Comparison of ENCODE assay signal across 11 cellular contexts in the genomic region with DNA sequence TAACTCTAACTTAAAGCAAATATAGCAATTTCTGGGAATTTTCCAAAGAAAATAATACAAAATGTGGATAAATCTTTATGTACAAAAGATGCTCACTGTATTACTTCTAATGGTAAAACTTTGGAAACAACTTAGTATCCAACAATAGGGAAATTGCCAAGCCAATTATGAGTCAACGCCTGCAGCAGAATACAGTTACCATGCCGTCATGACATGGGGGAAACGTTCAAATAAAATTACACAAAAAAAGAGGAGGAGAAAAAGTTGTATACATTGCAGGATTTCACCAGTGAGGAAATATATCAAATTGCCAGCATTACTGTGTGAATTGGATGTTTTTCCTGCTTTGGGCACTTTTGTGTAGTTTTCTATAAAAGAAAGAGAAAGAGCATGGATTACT.
DNase-seq lines count a peak whose midpoint lies in the region; ATAC-seq, FAIRE-seq and TF ChIP-seq lines count a peak whose summit lies in the region.
"Had no signal": no experiment of that assay in that cellular context is flagged by ENCODE, and none has a peak within 500 bp of the region (broad histone marks: within the 10 kb centered on the region; RNA-seq: fewer than 3 reads in every experiment).

No MANE protein-coding gene starts in this region.

- peaks cover 0 to 4% of the 10 kb centered on the region in 2 donors for H3K27me3 ChIP-seq in duodenal mucosa (ENCODE audit: control insufficient read depth in 1 of 2, insufficient read depth in 2 of 2, low read length in 2 of 2)
- peaks cover 2% of the 10 kb centered on the region for H3K27me3 ChIP-seq in osteoblast (ENCODE audit: insufficient read depth, low read length)
- H3K27me3 ChIP-seq in pancreas = peaks cover 0 to 2% (median 0%) of the 10 kb centered on the region in 4 donors

- no peak overlapping the region for H2AFZ ChIP-seq in osteoblast (ENCODE audit: low read length)

- intact Hi-C loops in pancreas (cut with DNase I) = no loop called here

- H3K9ac ChIP-seq in duodenal mucosa (ENCODE audit: low read depth in 1 of 2, low read length in 2 of 2) = peak overlapping the region; percentile 77 to 89

- peaks cover 48% of the 10 kb centered on the region for H3K79me2 ChIP-seq in osteoblast (ENCODE audit: insufficient read depth, low read length)

- no peak for ATAC-seq in pancreas
- ATAC-seq in HG02870 (IDR thresholded peaks at IDR 0.05; ENCODE audit: unreplicated experiment) = no peak
- ATAC-seq: activated CD8-positive, alpha-beta T cell treated with anti-CD3 and anti-CD28 coated beads, Interleukin-2, amount 10 ng/mL, durations not matched to agents 7 days and 5 days had no signal

- H4K20me1 ChIP-seq in osteoblast (ENCODE audit: insufficient read depth, low read length) = peaks cover 18% of the 10 kb centered on the region

- H3K4me1 ChIP-seq in duodenal mucosa (ENCODE audit: control insufficient read depth in 1 of 2, insufficient read depth in 2 of 2, low read length in 2 of 2) = peaks cover 29 to 31% of the 10 kb centered on the region in 2 donors
- peaks cover 17% of the 10 kb centered on the region for H3K4me1 ChIP-seq in osteoblast (ENCODE audit: insufficient read depth, low read length)
- H3K4me1 ChIP-seq in pancreas = peaks cover 0 to 11% (median 0%) of the 10 kb centered on the region in 3 donors

- no peaks in the 10 kb centered on the region for H3K36me3 ChIP-seq in duodenal mucosa (ENCODE audit: control insufficient read depth in 1 of 2, insufficient read depth in 2 of 2, low read length in 2 of 2)
- no peaks in the 10 kb centered on the region for H3K36me3 ChIP-seq in osteoblast (ENCODE audit: insufficient read depth, low read length)
- H3K36me3 ChIP-seq in pancreas = no peaks in the 10 kb centered on the region
- H3K36me3 ChIP-seq: sigmoid colon had no signal

- H3K27ac ChIP-seq in duodenal mucosa (ENCODE audit: low read depth, low read length) (no peak overlapping the region), osteoblast (ENCODE audit: low read depth, low read length) (peak overlapping the region; percentile 83), pancreas (peak overlapping the region in 2 of 4 donors; percentile 74 to 84)
- H3K27ac ChIP-seq: sigmoid colon had no signal

- DNase-seq in NCI-H1105 treated with DMSO at 0.1 percent for 48 hours (lab: John Stamatoyannopoulos, UW) (peak; percentile 11), NCI-H1105 (lab: John Stamatoyannopoulos, UW) (no peak), NCI-H146 (lab: John Stamatoyannopoulos, UW) (peak; percentile 26), osteoblast (ENCODE audit: insufficient read length, low spot score, missing footprints) (peak; percentile 92), pancreas (no peak), HUDEP-2 (lab: John Stamatoyannopoulos, UW; ENCODE audit: unreplicated experiment in 76 of 76) (no peak)
- DNase-seq: activated CD8-positive, alpha-beta T cell treated with anti-CD3 and anti-CD28 coated beads, Interleukin-2, amount 10 ng/mL, durations not matched to agents 7 days and 5 days; NCI-H446 treated with DMSO at 0.1 percent for 48 hours; sigmoid colon had no signal

- 30 to 33% methylated on average over 3 of the region's 3 CpGs for WGBS in pancreas, 2 donors

- FAIRE-seq in pancreas (lab: Jason Lieb, UNC) = no peak

- TF ChIP-seq CTCF in osteoblast (IDR thresholded peaks at IDR 0.05; ENCODE audit: extremely low read depth, low read depth, low read length) (no peak), pancreas (IDR thresholded peaks at IDR 0.05) (no peak)

- peak overlapping the region; percentile 98 for H3K4me2 ChIP-seq in osteoblast (ENCODE audit: insufficient read depth, low read length)

- H3K9me3 ChIP-seq in duodenal mucosa (ENCODE audit: control insufficient read depth in 1 of 2, low read length in 2 of 2) (no peaks in the 10 kb centered on the region), osteoblast (ENCODE audit: low read depth, low read length) (no peaks in the 10 kb centered on the region), pancreas (no peaks in the 10 kb centered on the region)
- H3K9me3 ChIP-seq: sigmoid colon had no signal

- H3K4me3 ChIP-seq in duodenal mucosa (ENCODE audit: low read depth in 1 of 2, low read length in 2 of 2) (peak overlapping the region; percentile 79 to 90), osteoblast (ENCODE audit: insufficient read depth, low read length) (peak overlapping the region; percentile 90), pancreas (peak overlapping the region in 2 of 4 donors; percentile 55 to 58)

Comparison
In these comparisons a context has a peak if more than half of its experiments do, and no peak if none do; other contexts are left out.
1. DNase-seq: peak in NCI-H1105 treated with DMSO at 0.1 percent for 48 hours (single experiment), NCI-H146 (single experiment) and osteoblast (single experiment); none in NCI-H1105 (single experiment), pancreas (0 of 6) and HUDEP-2 (0 of 76).